ENCODE assay signal across 1 cellular context in the genomic region with DNA sequence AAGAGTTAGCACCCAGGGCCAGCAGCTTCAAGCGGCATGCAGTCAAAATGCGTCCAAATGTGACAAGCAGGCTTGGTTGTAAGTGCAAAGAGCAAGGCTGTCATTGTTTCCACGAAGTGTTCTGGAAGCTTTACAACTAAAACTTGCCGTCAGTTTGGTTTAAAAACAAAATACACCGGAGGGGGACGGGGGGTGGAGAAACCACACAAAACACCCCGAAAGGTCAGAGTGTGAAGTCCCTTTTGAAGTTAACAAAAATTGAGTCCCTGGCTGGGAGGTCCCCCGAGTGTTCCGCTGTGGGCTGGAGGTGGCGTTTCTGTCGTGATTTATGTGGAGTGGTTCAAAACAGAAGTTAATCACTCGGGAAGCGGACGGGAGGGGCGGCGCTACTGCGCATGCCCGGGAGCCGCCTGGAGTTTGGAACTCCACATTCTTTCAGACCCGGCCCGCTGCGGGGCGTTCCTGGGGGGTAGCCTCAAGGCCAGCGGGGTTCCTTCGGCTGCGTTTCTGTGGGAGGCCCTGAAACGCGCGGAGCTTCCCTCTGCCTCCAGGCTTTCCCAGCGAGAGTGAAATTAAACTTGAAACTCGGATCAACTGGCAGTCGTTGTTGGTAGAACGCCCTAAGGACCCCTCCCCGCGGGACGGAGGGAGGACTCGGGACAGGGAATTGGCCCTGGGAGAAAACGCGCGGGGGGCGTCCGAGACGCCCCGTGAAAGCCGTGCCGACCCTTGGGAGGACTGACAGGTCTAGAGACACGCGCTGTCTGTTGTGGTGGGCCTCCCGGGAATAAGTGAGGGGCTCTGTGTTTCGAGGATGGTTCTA.
TF ChIP-seq lines count a peak whose summit lies in the region.

No MANE protein-coding gene starts in this region.

TF ChIP-seq in K562, 482 proteins besides CTCF, POLR2A, EP300 and RAD21 (continued from another document and continues in another):
- TF ChIP-seq, protein P1, sequence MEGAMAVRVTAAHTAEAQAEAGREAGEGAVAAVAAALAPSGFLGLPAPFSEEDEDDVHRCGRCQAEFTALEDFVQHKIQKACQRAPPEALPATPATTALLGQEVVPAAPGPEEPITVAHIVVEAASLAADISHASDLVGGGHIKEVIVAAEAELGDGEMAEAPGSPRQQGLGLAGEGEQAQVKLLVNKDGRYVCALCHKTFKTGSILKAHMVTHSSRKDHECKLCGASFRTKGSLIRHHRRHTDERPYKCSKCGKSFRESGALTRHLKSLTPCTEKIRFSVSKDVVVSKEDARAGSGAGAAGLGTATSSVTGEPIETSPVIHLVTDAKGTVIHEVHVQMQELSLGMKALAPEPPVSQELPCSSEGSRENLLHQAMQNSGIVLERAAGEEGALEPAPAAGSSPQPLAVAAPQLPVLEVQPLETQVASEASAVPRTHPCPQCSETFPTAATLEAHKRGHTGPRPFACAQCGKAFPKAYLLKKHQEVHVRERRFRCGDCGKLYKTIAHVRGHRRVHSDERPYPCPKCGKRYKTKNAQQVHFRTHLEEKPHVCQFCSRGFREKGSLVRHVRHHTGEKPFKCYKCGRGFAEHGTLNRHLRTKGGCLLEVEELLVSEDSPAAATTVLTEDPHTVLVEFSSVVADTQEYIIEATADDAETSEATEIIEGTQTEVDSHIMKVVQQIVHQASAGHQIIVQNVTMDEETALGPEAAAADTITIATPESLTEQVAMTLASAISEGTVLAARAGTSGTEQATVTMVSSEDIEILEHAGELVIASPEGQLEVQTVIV (CRISPR knock-in tag; IDR thresholded peaks at IDR 0.05; ENCODE audit: borderline replicate concordance), result no peak; the same call in 1 of the 2 replicates
- TF ChIP-seq ZNF232 (CRISPR knock-in tag; IDR thresholded peaks at IDR 0.05) (no peak), CREM (IDR thresholded peaks at IDR 0.05; ENCODE audit: low read depth) (no peak), ZBTB12 (CRISPR knock-in tag; IDR thresholded peaks at IDR 0.05) (0 out of 2 replicates have a peak, but pooled peaks have one; percentile 9), NR3C1 (CRISPR knock-in tag; IDR thresholded peaks at IDR 0.05) (no peak), CBX5 (IDR thresholded peaks at IDR 0.05; ENCODE audit: borderline replicate concordance, low read depth) (no peak), SNRNP70 (optimal IDR thresholded peaks at IDR 0.05; ENCODE audit: low read depth, low read length) (no peak), SMARCC2 (IDR thresholded peaks at IDR 0.05; ENCODE audit: low read depth) (no peak), RAD51 (IDR thresholded peaks at IDR 0.05; ENCODE audit: borderline replicate concordance, low read depth) (no peak), ZNF165 (CRISPR knock-in tag; IDR thresholded peaks at IDR 0.05; ENCODE audit: borderline replicate concordance) (no peak), ZNF57 (CRISPR knock-in tag; IDR thresholded peaks at IDR 0.05) (no peak), ZFX (CRISPR knock-in tag; IDR thresholded peaks at IDR 0.05) (no peak), TCFL5 (CRISPR knock-in tag; conservative IDR thresholded peaks at IDR 0.05) (no peak; the same call in 1 of the 2 replicates), ZNF134 (CRISPR knock-in tag; conservative IDR thresholded peaks at IDR 0.05) (no peak), STAT5B (CRISPR knock-in tag; IDR thresholded peaks at IDR 0.05) (no peak), ZNF311 (CRISPR knock-in tag; IDR thresholded peaks at IDR 0.05) (0 out of 2 replicates have a peak, but pooled peaks have one; percentile 39), TAL1 (IDR thresholded peaks at IDR 0.05) (no peak), ERF (CRISPR knock-in tag; IDR thresholded peaks at IDR 0.05) (no peak), ZNF140 (CRISPR knock-in tag; IDR thresholded peaks at IDR 0.05) (no peak), CCNT2 (IDR thresholded peaks at IDR 0.05; ENCODE audit: borderline replicate concordance, extremely low read depth, insufficient read length, low read depth, low read length) (peak; percentile 63), POLR2H (tag; IDR thresholded peaks at IDR 0.05; ENCODE audit: low read depth) (no peak), TBP (optimal IDR thresholded peaks at IDR 0.05; ENCODE audit: low read depth, low read length) (peak; percentile 52), PHF8 (IDR thresholded peaks at IDR 0.05; ENCODE audit: borderline replicate concordance, low read length) (peak; percentile 52; the same call in 1 of the 2 replicates), NCOR1 (IDR thresholded peaks at IDR 0.05) (no peak), MTF1 (CRISPR knock-in tag; IDR thresholded peaks at IDR 0.05; ENCODE audit: borderline replicate concordance) (no peak), POLR3G (IDR thresholded peaks at IDR 0.05; ENCODE audit: extremely low read depth, insufficient read length, insufficient replicate concordance) (no peak), SNIP1 (IDR thresholded peaks at IDR 0.05; ENCODE audit: low read depth) (no peak), ELF2 (CRISPR knock-in tag; IDR thresholded peaks at IDR 0.05) (0 out of 2 replicates have a peak, but pooled peaks have one; percentile 11), TARDBP (IDR thresholded peaks at IDR 0.05) (no peak), ZNF79 (CRISPR knock-in tag; IDR thresholded peaks at IDR 0.05; ENCODE audit: low read depth) (0 out of 2 replicates have a peak, but pooled peaks have one; percentile 39), TAF7 (tag; IDR thresholded peaks at IDR 0.05) (0 out of 2 replicates have a peak, but pooled peaks have one; percentile 20), BDP1 (IDR thresholded peaks at IDR 0.05; ENCODE audit: insufficient read depth, insufficient read length) (no peak)
- TF ChIP-seq, protein P2, sequence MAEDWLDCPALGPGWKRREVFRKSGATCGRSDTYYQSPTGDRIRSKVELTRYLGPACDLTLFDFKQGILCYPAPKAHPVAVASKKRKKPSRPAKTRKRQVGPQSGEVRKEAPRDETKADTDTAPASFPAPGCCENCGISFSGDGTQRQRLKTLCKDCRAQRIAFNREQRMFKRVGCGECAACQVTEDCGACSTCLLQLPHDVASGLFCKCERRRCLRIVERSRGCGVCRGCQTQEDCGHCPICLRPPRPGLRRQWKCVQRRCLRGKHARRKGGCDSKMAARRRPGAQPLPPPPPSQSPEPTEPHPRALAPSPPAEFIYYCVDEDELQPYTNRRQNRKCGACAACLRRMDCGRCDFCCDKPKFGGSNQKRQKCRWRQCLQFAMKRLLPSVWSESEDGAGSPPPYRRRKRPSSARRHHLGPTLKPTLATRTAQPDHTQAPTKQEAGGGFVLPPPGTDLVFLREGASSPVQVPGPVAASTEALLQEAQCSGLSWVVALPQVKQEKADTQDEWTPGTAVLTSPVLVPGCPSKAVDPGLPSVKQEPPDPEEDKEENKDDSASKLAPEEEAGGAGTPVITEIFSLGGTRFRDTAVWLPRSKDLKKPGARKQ (CRISPR knock-in tag; IDR thresholded peaks at IDR 0.05), result no peak
- TF ChIP-seq, protein P3, sequence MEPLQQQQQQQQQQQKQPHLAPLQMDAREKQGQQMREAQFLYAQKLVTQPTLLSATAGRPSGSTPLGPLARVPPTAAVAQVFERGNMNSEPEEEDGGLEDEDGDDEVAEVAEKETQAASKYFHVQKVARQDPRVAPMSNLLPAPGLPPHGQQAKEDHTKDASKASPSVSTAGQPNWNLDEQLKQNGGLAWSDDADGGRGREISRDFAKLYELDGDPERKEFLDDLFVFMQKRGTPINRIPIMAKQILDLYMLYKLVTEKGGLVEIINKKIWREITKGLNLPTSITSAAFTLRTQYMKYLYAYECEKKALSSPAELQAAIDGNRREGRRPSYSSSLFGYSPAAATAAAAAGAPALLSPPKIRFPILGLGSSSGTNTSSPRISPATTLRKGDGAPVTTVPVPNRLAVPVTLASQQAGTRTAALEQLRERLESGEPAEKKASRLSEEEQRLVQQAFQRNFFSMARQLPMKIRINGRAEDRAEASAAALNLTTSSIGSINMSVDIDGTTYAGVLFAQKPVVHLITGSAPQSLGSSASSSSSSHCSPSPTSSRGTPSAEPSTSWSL (CRISPR knock-in tag; IDR thresholded peaks at IDR 0.05; ENCODE audit: borderline replicate concordance), result no peak
- TF ChIP-seq, protein P4, sequence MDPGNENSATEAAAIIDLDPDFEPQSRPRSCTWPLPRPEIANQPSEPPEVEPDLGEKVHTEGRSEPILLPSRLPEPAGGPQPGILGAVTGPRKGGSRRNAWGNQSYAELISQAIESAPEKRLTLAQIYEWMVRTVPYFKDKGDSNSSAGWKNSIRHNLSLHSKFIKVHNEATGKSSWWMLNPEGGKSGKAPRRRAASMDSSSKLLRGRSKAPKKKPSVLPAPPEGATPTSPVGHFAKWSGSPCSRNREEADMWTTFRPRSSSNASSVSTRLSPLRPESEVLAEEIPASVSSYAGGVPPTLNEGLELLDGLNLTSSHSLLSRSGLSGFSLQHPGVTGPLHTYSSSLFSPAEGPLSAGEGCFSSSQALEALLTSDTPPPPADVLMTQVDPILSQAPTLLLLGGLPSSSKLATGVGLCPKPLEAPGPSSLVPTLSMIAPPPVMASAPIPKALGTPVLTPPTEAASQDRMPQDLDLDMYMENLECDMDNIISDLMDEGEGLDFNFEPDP (CRISPR knock-in tag; IDR thresholded peaks at IDR 0.05), result 0 out of 2 replicates have a peak, but pooled peaks have one; percentile 11
- TF ChIP-seq, protein P5, sequence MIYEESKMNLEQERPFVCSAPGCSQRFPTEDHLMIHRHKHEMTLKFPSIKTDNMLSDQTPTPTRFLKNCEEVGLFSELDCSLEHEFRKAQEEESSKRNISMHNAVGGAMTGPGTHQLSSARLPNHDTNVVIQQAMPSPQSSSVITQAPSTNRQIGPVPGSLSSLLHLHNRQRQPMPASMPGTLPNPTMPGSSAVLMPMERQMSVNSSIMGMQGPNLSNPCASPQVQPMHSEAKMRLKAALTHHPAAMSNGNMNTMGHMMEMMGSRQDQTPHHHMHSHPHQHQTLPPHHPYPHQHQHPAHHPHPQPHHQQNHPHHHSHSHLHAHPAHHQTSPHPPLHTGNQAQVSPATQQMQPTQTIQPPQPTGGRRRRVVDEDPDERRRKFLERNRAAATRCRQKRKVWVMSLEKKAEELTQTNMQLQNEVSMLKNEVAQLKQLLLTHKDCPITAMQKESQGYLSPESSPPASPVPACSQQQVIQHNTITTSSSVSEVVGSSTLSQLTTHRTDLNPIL (CRISPR knock-in tag; IDR thresholded peaks at IDR 0.05), result peak; percentile 59; the same call in 1 of the 2 replicates
- TF ChIP-seq, protein P6, sequence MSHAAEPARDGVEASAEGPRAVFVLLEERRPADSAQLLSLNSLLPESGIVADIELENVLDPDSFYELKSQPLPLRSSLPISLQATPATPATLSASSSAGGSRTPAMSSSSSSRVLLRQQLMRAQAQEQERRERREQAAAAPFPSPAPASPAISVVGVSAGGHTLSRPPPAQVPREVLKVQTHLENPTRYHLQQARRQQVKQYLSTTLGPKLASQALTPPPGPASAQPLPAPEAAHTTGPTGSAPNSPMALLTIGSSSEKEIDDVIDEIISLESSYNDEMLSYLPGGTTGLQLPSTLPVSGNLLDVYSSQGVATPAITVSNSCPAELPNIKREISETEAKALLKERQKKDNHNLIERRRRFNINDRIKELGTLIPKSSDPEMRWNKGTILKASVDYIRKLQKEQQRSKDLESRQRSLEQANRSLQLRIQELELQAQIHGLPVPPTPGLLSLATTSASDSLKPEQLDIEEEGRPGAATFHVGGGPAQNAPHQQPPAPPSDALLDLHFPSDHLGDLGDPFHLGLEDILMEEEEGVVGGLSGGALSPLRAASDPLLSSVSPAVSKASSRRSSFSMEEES (CRISPR knock-in tag; IDR thresholded peaks at IDR 0.05), result no peak
- TF ChIP-seq, protein P7, sequence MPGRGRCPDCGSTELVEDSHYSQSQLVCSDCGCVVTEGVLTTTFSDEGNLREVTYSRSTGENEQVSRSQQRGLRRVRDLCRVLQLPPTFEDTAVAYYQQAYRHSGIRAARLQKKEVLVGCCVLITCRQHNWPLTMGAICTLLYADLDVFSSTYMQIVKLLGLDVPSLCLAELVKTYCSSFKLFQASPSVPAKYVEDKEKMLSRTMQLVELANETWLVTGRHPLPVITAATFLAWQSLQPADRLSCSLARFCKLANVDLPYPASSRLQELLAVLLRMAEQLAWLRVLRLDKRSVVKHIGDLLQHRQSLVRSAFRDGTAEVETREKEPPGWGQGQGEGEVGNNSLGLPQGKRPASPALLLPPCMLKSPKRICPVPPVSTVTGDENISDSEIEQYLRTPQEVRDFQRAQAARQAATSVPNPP (IDR thresholded peaks at IDR 0.05; ENCODE audit: borderline replicate concordance, insufficient read depth, insufficient read length), result no peak
- TF ChIP-seq, protein P8, sequence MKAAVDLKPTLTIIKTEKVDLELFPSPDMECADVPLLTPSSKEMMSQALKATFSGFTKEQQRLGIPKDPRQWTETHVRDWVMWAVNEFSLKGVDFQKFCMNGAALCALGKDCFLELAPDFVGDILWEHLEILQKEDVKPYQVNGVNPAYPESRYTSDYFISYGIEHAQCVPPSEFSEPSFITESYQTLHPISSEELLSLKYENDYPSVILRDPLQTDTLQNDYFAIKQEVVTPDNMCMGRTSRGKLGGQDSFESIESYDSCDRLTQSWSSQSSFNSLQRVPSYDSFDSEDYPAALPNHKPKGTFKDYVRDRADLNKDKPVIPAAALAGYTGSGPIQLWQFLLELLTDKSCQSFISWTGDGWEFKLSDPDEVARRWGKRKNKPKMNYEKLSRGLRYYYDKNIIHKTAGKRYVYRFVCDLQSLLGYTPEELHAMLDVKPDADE (conservative IDR thresholded peaks at IDR 0.05; ENCODE audit: control insufficient read depth, low read depth, low read length), result peak; percentile 36; the same call in 1 of the 2 replicates
